In the genomic region with DNA sequence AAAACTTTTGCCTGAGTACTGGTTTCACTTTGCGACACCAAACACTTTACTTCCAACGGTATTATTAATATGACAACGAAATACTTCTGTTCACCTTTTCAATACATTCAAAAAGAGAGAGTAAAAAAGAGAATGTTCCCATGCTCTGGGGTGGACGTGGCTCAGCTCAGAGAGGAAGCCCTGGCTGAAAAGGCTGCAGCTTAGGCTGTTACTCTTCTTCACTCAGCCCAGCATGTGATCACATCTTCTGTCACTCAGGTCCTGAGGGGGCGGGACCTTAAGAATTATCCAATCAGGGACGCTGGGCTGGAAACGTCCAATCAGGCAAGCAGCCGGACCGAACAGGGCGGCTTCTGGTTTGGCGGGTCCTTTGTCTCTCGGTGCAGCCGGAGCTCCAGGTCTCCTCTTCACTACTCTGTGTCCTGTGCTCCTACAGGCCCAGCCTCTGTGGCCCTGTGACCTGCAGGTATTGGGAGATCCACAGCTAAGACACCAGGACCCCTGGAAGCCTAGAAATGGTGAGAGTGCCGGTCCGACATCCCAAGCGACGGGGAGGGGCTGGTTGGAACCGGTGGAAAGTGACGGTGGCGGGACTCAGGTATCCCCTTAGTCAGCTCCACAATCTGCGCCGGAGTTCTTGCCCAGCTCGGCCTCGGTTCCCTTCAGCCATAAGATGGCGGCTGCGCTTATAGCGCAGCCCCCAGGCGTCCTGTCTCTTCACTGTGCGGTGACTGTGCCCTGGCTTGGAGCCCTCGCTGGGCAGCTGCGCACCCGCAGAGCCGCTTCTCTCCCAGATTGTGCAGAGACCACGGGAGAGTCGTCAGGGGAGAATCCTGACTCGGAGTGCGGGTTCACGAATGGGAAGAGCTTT, we compare ENCODE assay signal across 8 cellular contexts. TPM values are rescaled to one million over a fixed set of nuclear protein-coding genes. Genes with fewer than 3 reads are reported as not detected.
DNase-seq lines count a peak whose midpoint lies in the region; ATAC-seq and TF ChIP-seq lines count a peak whose summit lies in the region.

ZNF93 (plus strand) TSS at position 373 of the 871 bp plus-strand sequence; CDS start at position 516, 143 bp downstream.

- peak within 1 kb of the TSS; percentile 94 for H3K4me3 Mint-ChIP-seq in CD4-positive, alpha-beta T cell
- peak within 1 kb of the TSS; percentile 95 for H3K4me3 Mint-ChIP-seq in activated T-helper 1 cell treated with anti-CD3 and anti-CD28 coated beads, Interleukin-12 subunit alpha, Interleukin-12 subunit beta, Interleukin-2, Interleukin-4 antibody, amounts not matched to agents 30 ng/mL and 10 ng/mL and 1 ng/mL, durations not matched to agents 14 hours and 24 hours and 36 hours

- TF ChIP-seq POLR2A in esophagus squamous epithelium (IDR thresholded peaks at IDR 0.05) = peak in 3 of 4 donors; percentile 36 to 66 (median 54)

- H3K9me3 ChIP-seq in CD4-positive, alpha-beta T cell (ENCODE audit: control insufficient read depth, low read length) = peaks cover 30% of the 10 kb centered on the region
- H3K9me3 ChIP-seq in OCI-LY7 (ENCODE audit: low read length) = peaks cover 16% of the 10 kb centered on the region; the same call in 1 of the 2 replicates
- H3K9me3 ChIP-seq in esophagus squamous epithelium = peaks cover 0 to 35% (median 7%) of the 10 kb centered on the region in 3 donors
- H3K9me3 ChIP-seq in muscle layer of duodenum (ENCODE audit: control insufficient read depth in 1 of 2, low read length in 2 of 2) = peaks cover 0 to 4% of the 10 kb centered on the region in 2 donors

- H3K79me2 ChIP-seq in OCI-LY7 (ENCODE audit: insufficient read depth, low read depth, low read length) = peaks cover 31% of the 10 kb centered on the region

- no peaks in the 10 kb centered on the region for H3K27me3 ChIP-seq in CD4-positive, alpha-beta T cell (ENCODE audit: control insufficient read depth, insufficient read depth, low read length)
- H3K27me3 ChIP-seq in esophagus squamous epithelium (no peaks in the 10 kb centered on the region), muscle layer of duodenum (ENCODE audit: low read depth, low read length) (no peaks in the 10 kb centered on the region)

- no peaks in the 10 kb centered on the region for H3K9me2 ChIP-seq in OCI-LY7 (ENCODE audit: insufficient read depth, low read length)

- H3K4me2 ChIP-seq in OCI-LY7 (ENCODE audit: low read length) = peak within 1 kb of the TSS; percentile 96

- no peaks in the 10 kb centered on the region for H3K27me3 Mint-ChIP-seq in CD4-positive, alpha-beta T cell
- H3K27me3 Mint-ChIP-seq in activated T-helper 1 cell treated with anti-CD3 and anti-CD28 coated beads, Interleukin-12 subunit alpha, Interleukin-12 subunit beta, Interleukin-2, Interleukin-4 antibody, amounts not matched to agents 30 ng/mL and 10 ng/mL and 1 ng/mL, durations not matched to agents 14 hours and 24 hours and 36 hours (ENCODE audit: insufficient read depth) = no peaks in the 10 kb centered on the region

- H3K27ac ChIP-seq in CD4-positive, alpha-beta T cell (ENCODE audit: low read depth, low read length) = peak within 1 kb of the TSS; percentile 70
- H3K27ac ChIP-seq in OCI-LY7 (ENCODE audit: low read depth, low read length, poor library complexity, severe bottlenecking) (peak within 1 kb of the TSS; percentile 53), esophagus squamous epithelium (peak within 1 kb of the TSS; percentile 77 to 96 (median 87)), muscle layer of duodenum (ENCODE audit: low read length) (peak within 1 kb of the TSS; percentile 80)

- H3K4me3 ChIP-seq in OCI-LY7 (ENCODE audit: low read depth, low read length, poor library complexity, severe bottlenecking) = peak within 1 kb of the TSS; percentile 98
- peak within 1 kb of the TSS; percentile 43 to 86 (median 68) for H3K4me3 ChIP-seq in esophagus squamous epithelium
- peak within 1 kb of the TSS; percentile 76 to 87 for H3K4me3 ChIP-seq in muscle layer of duodenum (ENCODE audit: low read depth in 1 of 2, low read length in 2 of 2)

- BruUV-seq in OCI-LY7 (replicated peaks; lab: Mats Ljungman, UMichigan) = TSS peak; percentile 44

- H4K20me1 ChIP-seq in OCI-LY7 (ENCODE audit: insufficient read depth, low read length) = no peaks in the 10 kb centered on the region

- H2AFZ ChIP-seq in OCI-LY7 (ENCODE audit: low read length) = peak within 1 kb of the TSS; percentile 95

- DNase-seq in CD4-positive, alpha-beta T cell = peak; percentile 80 to 90 (median 84)
- DNase-seq in HS-5 (ENCODE audit: low read depth) (peak; percentile 93), OCI-LY7 (ENCODE audit: low spot score) (peak; percentile 98), esophagus squamous epithelium (lab: John Stamatoyannopoulos, UW) (peak; percentile 79)
- DNase-seq in activated T-helper 1 cell treated with anti-CD3 and anti-CD28 coated beads, Interleukin-12 subunit alpha, Interleukin-12 subunit beta, Interleukin-2, Interleukin-4 antibody, amounts not matched to agents 30 ng/mL and 10 ng/mL and 1 ng/mL, durations not matched to agents 14 hours and 24 hours and 36 hours (ENCODE audit: low spot score) = peak; percentile 85
- DNase-seq in stimulated activated CD8-positive, alpha-beta memory T cell treated with anti-CD3 and anti-CD28 coated beads, Interleukin-7, amount 100 ng/mL, for 1 hour (ENCODE audit: low read depth in 2 of 2) = peak; percentile 76 to 77

- peaks cover 55% of the 10 kb centered on the region for H3K36me3 Mint-ChIP-seq in CD4-positive, alpha-beta T cell (ENCODE audit: low read depth)
- H3K36me3 Mint-ChIP-seq in activated T-helper 1 cell treated with anti-CD3 and anti-CD28 coated beads, Interleukin-12 subunit alpha, Interleukin-12 subunit beta, Interleukin-2, Interleukin-4 antibody, amounts not matched to agents 30 ng/mL and 10 ng/mL and 1 ng/mL, durations not matched to agents 14 hours and 24 hours and 36 hours (ENCODE audit: low read depth) = peaks cover 37% of the 10 kb centered on the region

- peak within 1 kb of the TSS; percentile 82 for H3K27ac Mint-ChIP-seq in CD4-positive, alpha-beta T cell
- H3K27ac Mint-ChIP-seq in activated T-helper 1 cell treated with anti-CD3 and anti-CD28 coated beads, Interleukin-12 subunit alpha, Interleukin-12 subunit beta, Interleukin-2, Interleukin-4 antibody, amounts not matched to agents 30 ng/mL and 10 ng/mL and 1 ng/mL, durations not matched to agents 14 hours and 24 hours and 36 hours = peak within 1 kb of the TSS; percentile 90

- 1% methylated on average over 17 to 20 of the region's 38 CpGs for WGBS in esophagus squamous epithelium, 2 donors

- H3K9me3 Mint-ChIP-seq in CD4-positive, alpha-beta T cell = peaks cover 13% of the 10 kb centered on the region
- peaks cover 71% of the 10 kb centered on the region for H3K9me3 Mint-ChIP-seq in activated T-helper 1 cell treated with anti-CD3 and anti-CD28 coated beads, Interleukin-12 subunit alpha, Interleukin-12 subunit beta, Interleukin-2, Interleukin-4 antibody, amounts not matched to agents 30 ng/mL and 10 ng/mL and 1 ng/mL, durations not matched to agents 14 hours and 24 hours and 36 hours

- POLR2A ChIA-PET in CD4-positive, alpha-beta T cell (lab: Charles Lee) = interaction anchor here (0.6 to 4.7 kb wide), 34 partner anchors 10 to 1496 kb away, joined by 3 to 81 read pairs (median 4); partner anchors contain the start of genes ATP13A1, GATAD2A, LPAR2 and ZNF101
- POLR2A ChIA-PET in OCI-LY7 (lab: Charles Lee) = interaction anchor here (0.6 to 2.5 kb wide), 11 partner anchors 11 to 1937 kb away, joined by 3 to 10 read pairs (median 3); partner anchors contain the start of genes ZNF101, ZNF253, ZNF506 and ZNF682

- intact Hi-C loops in CD4-positive, alpha-beta T cell (cut with DNase I, micrococcal nuclease) = loop anchor here (1.0 to 5.0 kb wide), 4 partner anchors 34 to 124 kb away; partner anchors contain the start of gene ZNF506 (in 1 of the 2)
- intact Hi-C loops in OCI-LY7 (cut with micrococcal nuclease; ENCODE audit: unreplicated experiment) = loop anchor here (5.0 kb wide), 3 partner anchors 34 to 234 kb away; partner anchors contain the start of genes ZNF101, ZNF253 and ZNF506
- intact Hi-C loops in activated T-helper 1 cell treated with anti-CD3 and anti-CD28 coated beads, Interleukin-12 subunit alpha, Interleukin-12 subunit beta, Interleukin-2, Interleukin-4 antibody, amounts not matched to agents 30 ng/mL and 10 ng/mL and 1 ng/mL, durations not matched to agents 14 hours and 24 hours and 36 hours (cut with micrococcal nuclease) = loop anchor here (1.0 to 5.0 kb wide), 5 partner anchors 36 to 1181 kb away; partner anchors contain the start of genes ZNF101, ZNF253, ZNF506 and ZNF714
- intact Hi-C loops in esophagus squamous epithelium (cut with DNase I) = loop anchor here (5.0 kb wide), 1 partner anchor 79 kb away; the partner anchor contains the start of gene ZNF506

- CTCF ChIA-PET in CD4-positive, alpha-beta T cell (lab: Charles Lee) = interaction anchor here (0.7 kb wide), 1 partner anchor 257 kb away, joined by 3 read pairs; the partner anchor contains the start of gene GMIP
- CTCF ChIA-PET in OCI-LY7 (lab: Charles Lee; ENCODE audit: unreplicated experiment) = interaction anchor here (0.6 kb wide), 1 partner anchor 1241 kb away, joined by 4 read pairs; the partner anchor contains the start of gene ZNF431

- ATAC-seq in CD4-positive, alpha-beta T cell (ENCODE audit: poor library complexity) = peak; percentile 97
- peak; percentile 96 for ATAC-seq in GM19463 (IDR thresholded peaks at IDR 0.05; ENCODE audit: unreplicated experiment)

- H3K36me3 ChIP-seq in OCI-LY7 (ENCODE audit: insufficient read depth, low read length) (peaks cover 38% of the 10 kb centered on the region), esophagus squamous epithelium (no peaks in the 10 kb centered on the region), muscle layer of duodenum (ENCODE audit: control insufficient read depth in 1 of 2, insufficient read depth in 2 of 2, low read length in 2 of 2) (no peaks in the 10 kb centered on the region)

- H3K4me1 ChIP-seq in OCI-LY7 (ENCODE audit: insufficient read depth, low read length, poor library complexity, severe bottlenecking) (peaks cover 12% of the 10 kb centered on the region), esophagus squamous epithelium (peaks cover 0 to 15% (median 0%) of the 10 kb centered on the region in 3 donors), muscle layer of duodenum (ENCODE audit: control insufficient read depth in 1 of 2, insufficient read depth in 2 of 2, low read length in 2 of 2) (no peaks in the 10 kb centered on the region)

- no peak for TF ChIP-seq CTCF in CD4-positive, alpha-beta T cell (IDR thresholded peaks at IDR 0.05)
- TF ChIP-seq CTCF in OCI-LY7 (conservative IDR thresholded peaks at IDR 0.05; ENCODE audit: low read length) (no peak), esophagus squamous epithelium (IDR thresholded peaks at IDR 0.05) (no peak)

- H3K4me1 Mint-ChIP-seq in CD4-positive, alpha-beta T cell (ENCODE audit: low read depth) = peaks cover 46% of the 10 kb centered on the region
- H3K4me1 Mint-ChIP-seq in activated T-helper 1 cell treated with anti-CD3 and anti-CD28 coated beads, Interleukin-12 subunit alpha, Interleukin-12 subunit beta, Interleukin-2, Interleukin-4 antibody, amounts not matched to agents 30 ng/mL and 10 ng/mL and 1 ng/mL, durations not matched to agents 14 hours and 24 hours and 36 hours (ENCODE audit: low read depth) = peaks cover 16% of the 10 kb centered on the region

RNA-seq across cellular contexts. Expression of gene ZNF93, which starts in this region (rescaled TPM):
- 1 to 10 TPM; 4.4 to 5.4 TPM for total RNA-seq in CD4-positive, alpha-beta T cell
- 17.5 and 18.5 TPM in 2 replicates for total RNA-seq in OCI-LY7 (2014; rRNA removed; shearing (Covaris generic))
- total RNA-seq in OCI-LY7 (2022) (16.5 and 19.1 TPM in 2 replicates), esophagus squamous epithelium (10 to 100 TPM in 1 of 4 donors, 1 to 10 TPM in 3; 4.7 to 12.7 (median 7.4) TPM)
- total RNA-seq in activated T-helper 1 cell treated with anti-CD3 and anti-CD28 coated beads, Interleukin-12 subunit alpha, Interleukin-12 subunit beta, Interleukin-2, Interleukin-4 antibody, amounts not matched to agents 30 ng/mL and 10 ng/mL and 1 ng/mL, durations not matched to agents 14 hours and 24 hours and 36 hours = 6.8 and 7.2 TPM in 2 replicates

Comparison
In these comparisons a context has a peak if more than half of its experiments do, and no peak if none do; other contexts are left out.
1. Peak in every context shown above with its lines: DNase-seq, ATAC-seq, H3K4me3 ChIP-seq and H3K27ac ChIP-seq.